ENCODE assay signal across 13 cellular contexts in genomic region chr2:150296795-150297546, GRCh38.
DNase-seq lines count a peak whose midpoint lies in the region; ATAC-seq, FAIRE-seq and TF ChIP-seq lines count a peak whose summit lies in the region.
"Had no signal": no experiment of that assay in that cellular context is flagged by ENCODE, and none has a peak within 500 bp of the region (broad histone marks: within the 10 kb centered on the region; RNA-seq: fewer than 3 reads in every experiment).

No MANE protein-coding gene starts in this region.

- H3K36me3 Mint-ChIP-seq in stimulated activated naive B cell treated with anti-CD40 and anti-IgM and Interleukin-4, amounts not matched to agents 10 μg/mL and 1 μg/mL and 100 μg/mL, for 72 hours = no peaks in the 10 kb centered on the region
- H3K36me3 Mint-ChIP-seq: activated naive CD8-positive, alpha-beta T cell treated with anti-CD3 and anti-CD28 coated beads for 36 hours had no signal

- peak; percentile 68 for FAIRE-seq in A549 (lab: Jason Lieb, UNC)

- H3K4me2 ChIP-seq in A549 = peak overlapping the region; percentile 7; the same call in 1 of the 3 replicates
- H3K4me2 ChIP-seq: PC-9 had no signal

- POLR2A ChIA-PET in A549 (lab: Yijun Ruan, JAX) = no interaction called here

- no peak for ATAC-seq in A549
- ATAC-seq in stimulated activated naive B cell treated with anti-CD40 and anti-IgM and Interleukin-4, amounts not matched to agents 10 μg/mL and 1 μg/mL and 100 μg/mL, for 72 hours (replicated peaks) = no peak

- H3K4me1 Mint-ChIP-seq in stimulated activated naive B cell treated with anti-CD40 and anti-IgM and Interleukin-4, amounts not matched to agents 10 μg/mL and 1 μg/mL and 100 μg/mL, for 72 hours = no peaks in the 10 kb centered on the region
- H3K4me1 Mint-ChIP-seq: activated naive CD8-positive, alpha-beta T cell treated with anti-CD3 and anti-CD28 coated beads for 36 hours had no signal

- peaks cover 1 to 4% of the 10 kb centered on the region in 2 donors for H3K9me3 Mint-ChIP-seq in stimulated activated naive B cell treated with anti-CD40 and anti-IgM and Interleukin-4, amounts not matched to agents 10 μg/mL and 1 μg/mL and 100 μg/mL, for 72 hours
- H3K9me3 Mint-ChIP-seq: activated naive CD8-positive, alpha-beta T cell treated with anti-CD3 and anti-CD28 coated beads for 36 hours had no signal

- 0 out of 3 replicates have a peak, but pooled peaks cover 4% of the 10 kb centered on the region for H3K9me3 ChIP-seq in A549

- no peak overlapping the region for H3K4me3 Mint-ChIP-seq in stimulated activated naive B cell treated with anti-CD40 and anti-IgM and Interleukin-4, amounts not matched to agents 10 μg/mL and 1 μg/mL and 100 μg/mL, for 72 hours
- H3K4me3 Mint-ChIP-seq: activated naive CD8-positive, alpha-beta T cell treated with anti-CD3 and anti-CD28 coated beads for 36 hours had no signal

- no peak for TF ChIP-seq EP300 in A549 (IDR thresholded peaks at IDR 0.05)

- no peaks in the 10 kb centered on the region for H3K27me3 Mint-ChIP-seq in stimulated activated naive B cell treated with anti-CD40 and anti-IgM and Interleukin-4, amounts not matched to agents 10 μg/mL and 1 μg/mL and 100 μg/mL, for 72 hours
- H3K27me3 Mint-ChIP-seq: activated naive CD8-positive, alpha-beta T cell treated with anti-CD3 and anti-CD28 coated beads for 36 hours had no signal

- 0 out of 6 replicates have a peak overlapping the region, but pooled peaks of 1 of the 2 experiments have one; percentile 24 for H3K27ac ChIP-seq in A549
- H3K27ac ChIP-seq: PC-9 had no signal

- TF ChIP-seq POLR2A in A549 (IDR thresholded peaks at IDR 0.05; ENCODE audit: low read length) = no peak

- no peak for TF ChIP-seq RAD21 in A549 (conservative IDR thresholded peaks at IDR 0.05 in 1 of 2, IDR thresholded peaks at IDR 0.05 in 1 of 2)

- CTCF ChIA-PET in A549 (lab: Yijun Ruan, JAX) = no interaction called here

- TF ChIP-seq CTCF in A549 (IDR thresholded peaks at IDR 0.05) (no peak), cardiac fibroblast (IDR thresholded peaks at IDR 0.05; ENCODE audit: low read depth, low read length) (no peak)

- DNase-seq in A549 (ENCODE audit: low read depth in 1 of 2, low spot score in 1 of 2) (peak in 1 of 2 experiments; percentile 22), LHCN-M2 (ENCODE audit: low read depth) (peak; percentile 76), cardiac fibroblast (ENCODE audit: low read depth in 2 of 2) (peak; percentile 65 to 88), kidney glomerular epithelial cell (lab: John Stamatoyannopoulos, UW) (peak; percentile 32), 8988T (no peak), putamen (ENCODE audit: low spot score) (no peak), NCI-H2196 treated with DMSO at 0.1 percent for 48 hours (lab: John Stamatoyannopoulos, UW; ENCODE audit: unreplicated experiment) (no peak)
- DNase-seq in stimulated activated naive B cell treated with anti-CD40 and anti-IgM and Interleukin-4, amounts not matched to agents 10 μg/mL and 1 μg/mL and 100 μg/mL, for 72 hours = no peak
- DNase-seq: activated naive CD8-positive, alpha-beta T cell treated with anti-CD3 and anti-CD28 coated beads for 36 hours; AML-193; NCI-H2081; PC-9; trophoblast cell had no signal

- H3K4me3 ChIP-seq in A549 (no peak overlapping the region), cardiac fibroblast (replicated peaks in 1 of 2; ENCODE audit: low read depth in 2 of 2, low read length in 2 of 2) (no peak overlapping the region)
- H3K4me3 ChIP-seq: PC-9 had no signal

- H3K4me1 ChIP-seq in A549 = peaks cover 12% of the 10 kb centered on the region; the same call in 2 of the 3 replicates

- H3K27ac Mint-ChIP-seq in stimulated activated naive B cell treated with anti-CD40 and anti-IgM and Interleukin-4, amounts not matched to agents 10 μg/mL and 1 μg/mL and 100 μg/mL, for 72 hours = no peak overlapping the region
- H3K27ac Mint-ChIP-seq: activated naive CD8-positive, alpha-beta T cell treated with anti-CD3 and anti-CD28 coated beads for 36 hours had no signal

TF ChIP-seq in A549, 52 proteins besides CTCF, POLR2A, EP300 and RAD21:
- TF ChIP-seq MYC (IDR thresholded peaks at IDR 0.05; ENCODE audit: borderline replicate concordance, low read length) (no peak), RCOR1 (IDR thresholded peaks at IDR 0.05; ENCODE audit: low read depth, low read length) (no peak), EHMT2 (IDR thresholded peaks at IDR 0.05; ENCODE audit: low read depth) (no peak), JUN (IDR thresholded peaks at IDR 0.05) (no peak), NFE2L2 (conservative IDR thresholded peaks at IDR 0.05; ENCODE audit: low read length) (no peak), ZSCAN20 (CRISPR knock-in tag; IDR thresholded peaks at IDR 0.05) (no peak), GATA3 (IDR thresholded peaks at IDR 0.05; ENCODE audit: borderline replicate concordance) (no peak), ZFP36 (IDR thresholded peaks at IDR 0.05; ENCODE audit: borderline replicate concordance, partially characterized antibody) (no peak), KDM5A (IDR thresholded peaks at IDR 0.05) (no peak), BCL3 (IDR thresholded peaks at IDR 0.05) (no peak), CEBPB (IDR thresholded peaks at IDR 0.05) (no peak), RARB (CRISPR knock-in tag; IDR thresholded peaks at IDR 0.05) (no peak), ESRRA (IDR thresholded peaks at IDR 0.05; ENCODE audit: borderline replicate concordance, low read length) (no peak), ZNF302 (CRISPR knock-in tag; IDR thresholded peaks at IDR 0.05) (no peak), KDM1A (IDR thresholded peaks at IDR 0.05; ENCODE audit: low read depth) (no peak), JUNB (IDR thresholded peaks at IDR 0.05) (no peak), TFCP2L1 (CRISPR knock-in tag; IDR thresholded peaks at IDR 0.05) (no peak), RFX5 (IDR thresholded peaks at IDR 0.05) (no peak)
- TF ChIP-seq, protein P1, sequence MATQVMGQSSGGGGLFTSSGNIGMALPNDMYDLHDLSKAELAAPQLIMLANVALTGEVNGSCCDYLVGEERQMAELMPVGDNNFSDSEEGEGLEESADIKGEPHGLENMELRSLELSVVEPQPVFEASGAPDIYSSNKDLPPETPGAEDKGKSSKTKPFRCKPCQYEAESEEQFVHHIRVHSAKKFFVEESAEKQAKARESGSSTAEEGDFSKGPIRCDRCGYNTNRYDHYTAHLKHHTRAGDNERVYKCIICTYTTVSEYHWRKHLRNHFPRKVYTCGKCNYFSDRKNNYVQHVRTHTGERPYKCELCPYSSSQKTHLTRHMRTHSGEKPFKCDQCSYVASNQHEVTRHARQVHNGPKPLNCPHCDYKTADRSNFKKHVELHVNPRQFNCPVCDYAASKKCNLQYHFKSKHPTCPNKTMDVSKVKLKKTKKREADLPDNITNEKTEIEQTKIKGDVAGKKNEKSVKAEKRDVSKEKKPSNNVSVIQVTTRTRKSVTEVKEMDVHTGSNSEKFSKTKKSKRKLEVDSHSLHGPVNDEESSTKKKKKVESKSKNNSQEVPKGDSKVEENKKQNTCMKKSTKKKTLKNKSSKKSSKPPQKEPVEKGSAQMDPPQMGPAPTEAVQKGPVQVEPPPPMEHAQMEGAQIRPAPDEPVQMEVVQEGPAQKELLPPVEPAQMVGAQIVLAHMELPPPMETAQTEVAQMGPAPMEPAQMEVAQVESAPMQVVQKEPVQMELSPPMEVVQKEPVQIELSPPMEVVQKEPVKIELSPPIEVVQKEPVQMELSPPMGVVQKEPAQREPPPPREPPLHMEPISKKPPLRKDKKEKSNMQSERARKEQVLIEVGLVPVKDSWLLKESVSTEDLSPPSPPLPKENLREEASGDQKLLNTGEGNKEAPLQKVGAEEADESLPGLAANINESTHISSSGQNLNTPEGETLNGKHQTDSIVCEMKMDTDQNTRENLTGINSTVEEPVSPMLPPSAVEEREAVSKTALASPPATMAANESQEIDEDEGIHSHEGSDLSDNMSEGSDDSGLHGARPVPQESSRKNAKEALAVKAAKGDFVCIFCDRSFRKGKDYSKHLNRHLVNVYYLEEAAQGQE (IDR thresholded peaks at IDR 0.05) = no peak
- TF ChIP-seq, protein P2, sequence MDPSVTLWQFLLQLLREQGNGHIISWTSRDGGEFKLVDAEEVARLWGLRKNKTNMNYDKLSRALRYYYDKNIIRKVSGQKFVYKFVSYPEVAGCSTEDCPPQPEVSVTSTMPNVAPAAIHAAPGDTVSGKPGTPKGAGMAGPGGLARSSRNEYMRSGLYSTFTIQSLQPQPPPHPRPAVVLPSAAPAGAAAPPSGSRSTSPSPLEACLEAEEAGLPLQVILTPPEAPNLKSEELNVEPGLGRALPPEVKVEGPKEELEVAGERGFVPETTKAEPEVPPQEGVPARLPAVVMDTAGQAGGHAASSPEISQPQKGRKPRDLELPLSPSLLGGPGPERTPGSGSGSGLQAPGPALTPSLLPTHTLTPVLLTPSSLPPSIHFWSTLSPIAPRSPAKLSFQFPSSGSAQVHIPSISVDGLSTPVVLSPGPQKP (IDR thresholded peaks at IDR 0.05; ENCODE audit: low read depth, low read length) = no peak
TF ChIP-seq in A549: peak in this region for 0.

Comparison
In these comparisons a context has a peak if more than half of its experiments do, and no peak if none do; other contexts are left out.
1. DNase-seq: peak in LHCN-M2 (single experiment), cardiac fibroblast (2 of 2) and kidney glomerular epithelial cell (single experiment); none in stimulated activated naive B cell treated with anti-CD40 and anti-IgM and Interleukin-4, amounts not matched to agents 10 μg/mL and 1 μg/mL and 100 μg/mL, for 72 hours (single experiment), 8988T (single experiment), putamen (single experiment) and NCI-H2196 treated with DMSO at 0.1 percent for 48 hours (single experiment).